ENCODE assay signal across 19 cellular contexts in genomic region chr10:79354141-79354540, GRCh38. TPM values are rescaled to one million over a fixed set of nuclear protein-coding genes. Genes with fewer than 3 reads are reported as not detected.
A peak's percentile ranks its signal among the peaks of the same experiment; 100 is the strongest.
DNase-seq lines count a peak whose midpoint lies in the region; ATAC-seq and TF ChIP-seq lines count a peak whose summit lies in the region.
"Had no signal": no experiment of that assay in that cellular context is flagged by ENCODE, and none has a peak within 500 bp of the region (broad histone marks: within the 10 kb centered on the region; RNA-seq: fewer than 3 reads in every experiment).

No MANE protein-coding gene starts in this region.

- H3K27me3 Mint-ChIP-seq in naive B cell: no peaks in the 10 kb centered on the region
- H3K27me3 Mint-ChIP-seq: CD4-positive, alpha-beta T cell had no signal

- peak; percentile 51 to 69 for ATAC-seq in naive B cell (ENCODE audit: low read depth in 2 of 2)
- ATAC-seq in GM19395 (IDR thresholded peaks at IDR 0.05; ENCODE audit: unreplicated experiment): no peak
- ATAC-seq: left ventricle myocardium superior, pancreas had no signal

- no peaks in the 10 kb centered on the region for H3K9me3 Mint-ChIP-seq in naive B cell
- H3K9me3 Mint-ChIP-seq: CD4-positive, alpha-beta T cell had no signal

- H3K36me3 Mint-ChIP-seq in naive B cell: peaks cover 3 to 23% of the 10 kb centered on the region in 2 donors

- no peak for TF ChIP-seq CTCF in GM13977 (IDR thresholded peaks at IDR 0.05; ENCODE audit: extremely low read depth, insufficient read depth, missing control alignments)

- peaks cover 27 to 60% (median 39%) of the 10 kb centered on the region in 3 donors for H3K4me1 Mint-ChIP-seq in naive B cell

- H3K27ac Mint-ChIP-seq in naive B cell: peak overlapping the region in 5 of 6 donors; percentile 31 to 78 (median 53)
- H3K27ac Mint-ChIP-seq: CD4-positive, alpha-beta T cell had no signal

- H3K4me3 Mint-ChIP-seq in naive B cell: peak overlapping the region in 2 of 8 donors; percentile 29 to 74
- H3K4me3 Mint-ChIP-seq: CD4-positive, alpha-beta T cell had no signal

- in situ Hi-C loops in GM13977 (cut with MboI; ENCODE audit: low pct_unique_long_range_greater_than_20kb, low sequenced_read_pairs, unreplicated experiment): no loop called here

- peaks cover 43% of the 10 kb centered on the region for H3K36me3 ChIP-seq in H7 (replicated peaks; ENCODE audit: control insufficient read depth, insufficient read depth, low read length)

- H3K4me3 ChIP-seq in H7 (ENCODE audit: insufficient read depth, low read depth, low read length): no peak overlapping the region
- H3K4me3 ChIP-seq: pancreas had no signal

- DNase-seq in SIG-M5 treated with dmso at 0.1 percent for 504 hours (lab: John Stamatoyannopoulos, UW; ENCODE audit: unreplicated experiment) (peak; percentile 87), SIG-M5 (lab: John Stamatoyannopoulos, UW) (no peak), H7 (peak; percentile 11), naive B cell (no peak), GM13977 (ENCODE audit: low spot score) (no peak), A172 (ENCODE audit: low spot score) (no peak)
- DNase-seq: 8988T, activated gamma-delta T cell treated with Interleukin-2 at 50 U/mL for 16 hours, dermis blood vessel endothelial cell, DMS79 treated with DMSO at 0.1 percent for 48 hours, left ventricle myocardium superior, NCI-H1694, NCI-H446 treated with DMSO at 0.1 percent for 48 hours, pancreas, trophoblast cell, WERI-Rb-1 had no signal

- no peaks in the 10 kb centered on the region for H3K27me3 ChIP-seq in H7 (ENCODE audit: control insufficient read depth, insufficient read depth, low read length)
- H3K27me3 ChIP-seq: pancreas had no signal

TF ChIP-seq in PFSK-1, 5 proteins besides CTCF, POLR2A, EP300 and RAD21:
- TF ChIP-seq POLR2AphosphoS5 (IDR thresholded peaks at IDR 0.05; ENCODE audit: low read depth, low read length): 0 out of 2 replicates have a peak, but pooled peaks have one; percentile 15
- no peak for TF ChIP-seq TAF1 (IDR thresholded peaks at IDR 0.05; ENCODE audit: borderline replicate concordance, insufficient read depth, low read length)

RNA-seq across cellular contexts. Expression of gene PPIF, which starts 6.9 kb away (rescaled TPM):
- total RNA-seq in H7 (2014; rRNA removed; shearing (Covaris generic)): 78.6 and 87.5 TPM in 2 replicates
- polyA plus RNA-seq in PFSK-1 (2012; ENCODE audit: insufficient read length, low read depth): 214 TPM
- polyA plus RNA-seq in naive B cell (ENCODE audit: low read depth in 6 of 6): 10 to 100 TPM in 4 of 6 donors, 1 to 10 TPM in 2; 9.5 to 16.1 (median 12.7) TPM
- total RNA-seq in A172 (2014; rRNA removed; shearing (Covaris generic)): 38.2 and 47.2 TPM in 2 replicates

Comparison
In these comparisons a context has a peak if more than half of its experiments do, and no peak if none do; other contexts are left out.
1. DNase-seq: peak in SIG-M5 treated with dmso at 0.1 percent for 504 hours (single experiment) and H7 (single experiment); none in SIG-M5 (single experiment), naive B cell (single experiment), GM13977 (single experiment) and A172 (single experiment).